ENCODE assay signal across 8 cellular contexts in genomic region chr1:108747128-108747827, GRCh38.
DNase-seq lines count a peak whose midpoint lies in the region; ATAC-seq and TF ChIP-seq lines count a peak whose summit lies in the region.

No MANE protein-coding gene starts in this region.

- H3K36me3 ChIP-seq in muscle layer of colon (ENCODE audit: insufficient read depth, low read length) (no peaks in the 10 kb centered on the region), stomach smooth muscle (ENCODE audit: control insufficient read depth in 2 of 2, insufficient read depth in 2 of 2, low read length in 2 of 2) (peaks cover 0 to 4% of the 10 kb centered on the region in 2 donors)

- TF ChIP-seq CTCF in HL-60 (IDR thresholded peaks at IDR 0.05; ENCODE audit: insufficient read depth, low read length) = no peak

- peak; percentile 30 for ATAC-seq in GM19351 (IDR thresholded peaks at IDR 0.05; ENCODE audit: unreplicated experiment)

- no peaks in the 10 kb centered on the region for H3K9me3 ChIP-seq in muscle layer of colon (ENCODE audit: low read length)
- no peaks in the 10 kb centered on the region for H3K9me3 ChIP-seq in stomach smooth muscle (ENCODE audit: control insufficient read depth in 2 of 2, low read length in 2 of 2)

- H3K4me1 ChIP-seq in muscle layer of colon (ENCODE audit: insufficient read depth, low read length) = peaks cover 27% of the 10 kb centered on the region
- H3K4me1 ChIP-seq in stomach smooth muscle (ENCODE audit: control insufficient read depth, insufficient read depth, low read length) = no peaks in the 10 kb centered on the region

- H3K27me3 ChIP-seq in HL-60 (ENCODE audit: insufficient read depth, poor library complexity, severe bottlenecking) (no peaks in the 10 kb centered on the region), muscle layer of colon (ENCODE audit: control insufficient read depth in 1 of 2, insufficient read depth in 2 of 2, low read length in 2 of 2) (no peaks in the 10 kb centered on the region), stomach smooth muscle (ENCODE audit: control insufficient read depth in 1 of 2, insufficient read depth in 2 of 2, low read length in 2 of 2) (peaks cover 0 to 1% of the 10 kb centered on the region in 2 donors)

- peak; percentile 85 for DNase-seq in CD1c-positive myeloid dendritic cell (ENCODE audit: extremely low spot score)
- DNase-seq in HL-60 (ENCODE audit: low read depth in 1 of 2, low spot score in 1 of 2) = peak; percentile 42 to 78
- DNase-seq in NOMO-1 treated with DMSO at 0.1 percent for 48 hours (lab: John Stamatoyannopoulos, UW; ENCODE audit: unreplicated experiment) = peak; percentile 67
- peak; percentile 35 to 56 for DNase-seq in activated T-cell treated with anti-CD3 and anti-CD28 coated beads, Interleukin-2, amount 50 U/mL, for 48 hours
- peak; percentile 85 for DNase-seq in fibroblast of gingiva (ENCODE audit: low read depth)

- H3K27ac ChIP-seq in HL-60 (replicated peaks) (peak overlapping the region; percentile 96), muscle layer of colon (ENCODE audit: low read depth, low read length) (peak overlapping the region; percentile 92), stomach smooth muscle (ENCODE audit: low read length) (peak overlapping the region; percentile 97)

- H3K4me3 ChIP-seq in HL-60 (replicated peaks; ENCODE audit: insufficient read depth, low read length) = peak overlapping the region; percentile 79
- H3K4me3 ChIP-seq in muscle layer of colon (ENCODE audit: low read depth in 1 of 2, low read length in 2 of 2) = peak overlapping the region; percentile 61 to 85
- peak overlapping the region; percentile 89 to 95 for H3K4me3 ChIP-seq in stomach smooth muscle (ENCODE audit: low read length in 2 of 2)

- peak overlapping the region; percentile 81 for H3K9ac ChIP-seq in muscle layer of colon (ENCODE audit: low read length)
- peak overlapping the region; percentile 93 to 97 for H3K9ac ChIP-seq in stomach smooth muscle (ENCODE audit: low read length in 2 of 2)

Comparison
In these comparisons a context has a peak if more than half of its experiments do, and no peak if none do; other contexts are left out.
1. Peak in every context shown above with its lines: DNase-seq, ATAC-seq, H3K4me3 ChIP-seq and H3K27ac ChIP-seq.